In genomic region chr18:58638446-58638845, GRCh38 we compare ENCODE assay signal across 16 cellular contexts. TPM values are rescaled to one million over a fixed set of nuclear protein-coding genes. Genes with fewer than 3 reads are reported as not detected.
DNase-seq lines count a peak whose midpoint lies in the region; ATAC-seq, FAIRE-seq and TF ChIP-seq lines count a peak whose summit lies in the region.
"Had no signal": no experiment of that assay in that cellular context is flagged by ENCODE, and none has a peak within 500 bp of the region (broad histone marks: within the 10 kb centered on the region; RNA-seq: fewer than 3 reads in every experiment).

No MANE protein-coding gene starts in this region.

- intact Hi-C loops in PC-9 (cut with micrococcal nuclease; ENCODE audit: unreplicated experiment) (no loop called here), sciatic nerve (cut with DNase I) (no loop called here)

- H4K20me1 ChIP-seq in PC-9 (ENCODE audit: insufficient read depth), result no peaks in the 10 kb centered on the region

- H3K27ac ChIP-seq in PC-9, result peak overlapping the region; percentile 66
- H3K27ac ChIP-seq: HL-60, neutrophil, suprapubic skin had no signal

- no peak overlapping the region for H3K4me3 ChIP-seq in PC-9
- H3K4me3 ChIP-seq in kidney epithelial cell (ENCODE audit: low read depth, low read length), result no peak overlapping the region
- H3K4me3 ChIP-seq: GM23338, suprapubic skin had no signal

- POLR2A ChIA-PET in PC-9 (lab: Charles Lee; ENCODE audit: unreplicated experiment), result no interaction called here

- H3K27me3 ChIP-seq in PC-9 (ENCODE audit: insufficient read depth, low read depth), result no peaks in the 10 kb centered on the region
- no peaks in the 10 kb centered on the region for H3K27me3 ChIP-seq in kidney epithelial cell (ENCODE audit: control insufficient read depth, insufficient read depth, low read length)
- H3K27me3 ChIP-seq: neutrophil, suprapubic skin had no signal

- peak; percentile 95 for FAIRE-seq in D721Med (lab: Jason Lieb, UNC)

- CTCF ChIA-PET in PC-9 (lab: Charles Lee), result no interaction called here

- ATAC-seq in HG02852 (IDR thresholded peaks at IDR 0.05; ENCODE audit: unreplicated experiment) (peak; percentile 50), GM21737 (IDR thresholded peaks at IDR 0.05; ENCODE audit: unreplicated experiment) (no peak), sciatic nerve (no peak)

- no peak overlapping the region for H2AFZ ChIP-seq in PC-9
- H2AFZ ChIP-seq: GM23338 had no signal

- TF ChIP-seq CTCF in D721Med (IDR thresholded peaks at IDR 0.05; ENCODE audit: insufficient read depth, missing control alignments) (no peak), PC-9 (conservative IDR thresholded peaks at IDR 0.05) (no peak), kidney epithelial cell (IDR thresholded peaks at IDR 0.05; ENCODE audit: insufficient read depth, low read length, poor library complexity, severe bottlenecking) (no peak)

- peaks cover 57% of the 10 kb centered on the region for H3K4me1 ChIP-seq in PC-9 (replicated peaks; ENCODE audit: insufficient read depth)

- no peaks in the 10 kb centered on the region for H3K9me2 ChIP-seq in PC-9 (ENCODE audit: insufficient read depth)

- no peaks in the 10 kb centered on the region for H3K36me3 ChIP-seq in PC-9 (ENCODE audit: low read depth)
- H3K36me3 ChIP-seq in kidney epithelial cell (ENCODE audit: control insufficient read depth, insufficient read depth, low read length), result no peaks in the 10 kb centered on the region
- H3K36me3 ChIP-seq: neutrophil, suprapubic skin had no signal

- H3K9me3 ChIP-seq in PC-9 (ENCODE audit: insufficient read depth, low read depth), result no peaks in the 10 kb centered on the region
- H3K9me3 ChIP-seq: neutrophil, suprapubic skin had no signal

- H3F3A ChIP-seq in PC-9 (ENCODE audit: insufficient read depth, low read depth), result peaks cover 32% of the 10 kb centered on the region; the same call in 1 of the 2 replicates

- no peak for DNase-seq in D721Med (ENCODE audit: insufficient read length, low spot score)
- DNase-seq in PC-9, result peak in 1 of 2 experiments; percentile 75
- DNase-seq in kidney epithelial cell (ENCODE audit: low read depth), result peak; percentile 29
- no peak for DNase-seq in NCI-H526 treated with DMSO at 0.1 percent for 48 hours (lab: John Stamatoyannopoulos, UW)
- DNase-seq in cerebellar cortex (ENCODE audit: low spot score), result no peak
- no peak for DNase-seq in sciatic nerve (ENCODE audit: low spot score)
- DNase-seq: activated CD4-positive, alpha-beta memory T cell treated with anti-CD3 and anti-CD28 coated beads, Interleukin-2, amount 10 ng/mL, durations not matched to agents 7 days and 5 days; CD4-positive, alpha-beta memory T cell; NCI-H2029; stimulated activated CD4-positive, alpha-beta T cell treated with anti-CD3 and anti-CD28 coated beads, Interleukin-2, amount 100 ng/mL, for 24 hours had no signal

- BruUV-seq in PC-9 (replicated peaks; lab: Mats Ljungman, UMichigan), result no TSS peak

- 0 out of 2 replicates have a peak overlapping the region, but pooled peaks have one; percentile 55 for H3K4me2 ChIP-seq in PC-9
- H3K4me2 ChIP-seq: GM23338 had no signal

- no peaks in the 10 kb centered on the region for H3K79me2 ChIP-seq in PC-9 (ENCODE audit: low read depth)

RNA-seq across cellular contexts. Expression of gene ALPK2, which starts 9.6 kb away (rescaled TPM):
- total RNA-seq in PC-9 (2021) (0.10 and 0.28 TPM in 2 replicates), kidney epithelial cell (12.2 and 13.5 TPM in 2 replicates), sciatic nerve (0.09 TPM)

RNA-seq across cellular contexts. Expression of gene MALT1, which starts 32.8 kb away (rescaled TPM):
- total RNA-seq in PC-9 (2021) (19.0 and 19.6 TPM in 2 replicates), kidney epithelial cell (18.4 and 19.8 TPM in 2 replicates), sciatic nerve (25.5 TPM)

Comparison
In these comparisons a context has a peak if more than half of its experiments do, and no peak if none do; other contexts are left out.
1. RNA of gene ALPK2, which starts 9.6 kb away (total RNA-seq): 12.2 to 13.5 TPM in kidney epithelial cell; 0.10 to 0.28 TPM in PC-9 and 0.09 TPM in sciatic nerve (single experiment); every median in the first group is over 10 times any median in the second.